Comparison of ENCODE assay signal across 1 cellular context in genomic region chr9:127801955-127802575, GRCh38.
TF ChIP-seq lines count a peak whose summit lies in the region.

No MANE protein-coding gene starts in this region.

TF ChIP-seq in WTC11, 78 proteins besides CTCF, POLR2A, EP300 and RAD21 (continued from another document):
- TF ChIP-seq E2F4 (CRISPR knock-in tag; IDR thresholded peaks at IDR 0.05; ENCODE audit: borderline replicate concordance, low read depth), result no peak
